In the genomic region with DNA sequence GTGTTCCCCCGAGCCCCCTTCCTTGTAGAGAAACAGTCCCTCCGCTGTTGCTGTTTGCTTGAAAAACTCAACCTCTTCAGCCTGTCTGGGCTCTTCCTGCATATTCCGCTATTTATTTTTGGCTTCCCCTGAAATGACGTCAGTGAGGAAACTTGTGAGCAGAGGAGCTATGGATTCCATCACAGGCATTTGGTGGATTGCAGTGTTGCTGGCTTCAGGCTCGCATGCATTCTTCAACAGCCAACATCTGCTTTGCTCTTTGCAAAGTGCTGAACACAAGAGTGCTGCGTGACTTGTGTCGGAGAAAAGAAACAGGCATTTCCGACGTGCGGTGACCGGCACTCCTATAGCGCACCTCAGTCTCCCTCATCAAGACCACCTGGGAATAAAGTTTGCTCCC, we compare ENCODE assay signal across 12 cellular contexts.
DNase-seq lines count a peak whose midpoint lies in the region; ATAC-seq, FAIRE-seq and TF ChIP-seq lines count a peak whose summit lies in the region.
"Had no signal": no experiment of that assay in that cellular context is flagged by ENCODE, and none has a peak within 500 bp of the region (broad histone marks: within the 10 kb centered on the region; RNA-seq: fewer than 3 reads in every experiment).

No MANE protein-coding gene starts in this region.

- no peak for TF ChIP-seq POLR2A in HepG2 (IDR thresholded peaks at IDR 0.05; ENCODE audit: insufficient read depth in 1 of 2, low read depth in 2 of 2, low read length in 2 of 2)
- TF ChIP-seq POLR2A in GM12892 (IDR thresholded peaks at IDR 0.05; ENCODE audit: low read depth, low read length): no peak

- no peak overlapping the region for H3K4ac ChIP-seq in H9 (ENCODE audit: low read depth, low read length)

- H4K5ac ChIP-seq in H9 (ENCODE audit: insufficient read length, low read depth, low read length): no peak overlapping the region

- no peak overlapping the region for H2AK5ac ChIP-seq in H9 (ENCODE audit: insufficient read length, low read length)

- no peak overlapping the region for H3K4me3 Mint-ChIP-seq in H9
- no peak overlapping the region for H3K4me3 Mint-ChIP-seq in activated CD8-positive, alpha-beta T cell treated with anti-CD3 and anti-CD28 coated beads for 36 hours
- H3K4me3 Mint-ChIP-seq: CD4-positive, alpha-beta memory T cell had no signal

- POLR2A ChIA-PET in HepG2 (lab: Yijun Ruan, JAX): no interaction called here
- POLR2A ChIA-PET in activated CD8-positive, alpha-beta T cell treated with anti-CD3 and anti-CD28 coated beads for 36 hours (lab: Charles Lee): no interaction called here

- H4K91ac ChIP-seq in H9 (ENCODE audit: insufficient read length, low read depth, low read length): no peak overlapping the region

- no peak overlapping the region for H2BK15ac ChIP-seq in H9 (ENCODE audit: low read depth, low read length)

- H3K79me2 ChIP-seq in H9 (ENCODE audit: insufficient read depth, low read length) (no peaks in the 10 kb centered on the region; the same call in 1 of the 2 replicates), HepG2 (ENCODE audit: insufficient read depth, low read length) (no peaks in the 10 kb centered on the region)

- H2BK20ac ChIP-seq in H9 (ENCODE audit: low read depth, low read length, poor library complexity, severe bottlenecking): no peak overlapping the region

- H3K27ac ChIP-seq in H9 (ENCODE audit: insufficient read length, low read depth, low read length) (no peak overlapping the region), lower lobe of right lung (peak overlapping the region; percentile 50), subcutaneous abdominal adipose tissue (ENCODE audit: low read depth, low read length) (peak overlapping the region; percentile 74), HepG2 (ENCODE audit: extremely low read length, insufficient read depth, low read length) (no peak overlapping the region)
- H3K27ac ChIP-seq: body of pancreas, prostate gland had no signal

- H2AFZ ChIP-seq in H9 (ENCODE audit: low read length): no peak overlapping the region
- no peak overlapping the region for H2AFZ ChIP-seq in HepG2 (ENCODE audit: low read length)

- TF ChIP-seq EP300 in HepG2 (IDR thresholded peaks at IDR 0.05; ENCODE audit: low read depth in 2 of 2, low read length in 2 of 2): no peak
- no peak for TF ChIP-seq EP300 in HepG2 (CRISPR knock-in tag; IDR thresholded peaks at IDR 0.05; ENCODE audit: borderline replicate concordance)

- TF ChIP-seq RAD21 in HepG2 (CRISPR knock-in tag; IDR thresholded peaks at IDR 0.05): no peak

- H4K8ac ChIP-seq in H9 (replicated peaks; ENCODE audit: insufficient read length, low read depth, low read length): no peak overlapping the region

- H3K36me3 ChIP-seq in lower lobe of right lung: peaks cover 39% of the 10 kb centered on the region
- H3K36me3 ChIP-seq in subcutaneous abdominal adipose tissue (ENCODE audit: control insufficient read depth in 5 of 5, insufficient read depth in 5 of 5, low read length in 5 of 5): peaks cover 11 to 31% (median 17%) of the 10 kb centered on the region in 5 donors
- H3K36me3 ChIP-seq in HepG2 (replicated peaks in 1 of 2; ENCODE audit: control insufficient read depth in 1 of 2, insufficient read depth in 2 of 2, low read length in 2 of 2): no peaks in the 10 kb centered on the region
- H3K36me3 ChIP-seq: prostate gland had no signal

- no peak overlapping the region for H3K9ac ChIP-seq in H9 (ENCODE audit: extremely low read depth, insufficient read length, low read length)
- H3K9ac ChIP-seq in subcutaneous abdominal adipose tissue (ENCODE audit: low read length in 5 of 5): peak overlapping the region in 2 of 5 donors; percentile 53 to 58
- H3K9ac ChIP-seq in HepG2 (ENCODE audit: insufficient read depth, low read depth, low read length): no peak overlapping the region

- no TSS peak for BruUV-seq in HepG2 (replicated peaks; lab: Mats Ljungman, UMichigan)

- H3K9me3 ChIP-seq in H9 (ENCODE audit: control insufficient read depth, low read depth, low read length): no peaks in the 10 kb centered on the region
- no peaks in the 10 kb centered on the region for H3K9me3 ChIP-seq in lower lobe of right lung
- no peaks in the 10 kb centered on the region for H3K9me3 ChIP-seq in subcutaneous abdominal adipose tissue (ENCODE audit: control insufficient read depth in 5 of 5, low read length in 5 of 5)
- no peaks in the 10 kb centered on the region for H3K9me3 ChIP-seq in HepG2 (ENCODE audit: low read length)
- H3K9me3 ChIP-seq: body of pancreas, prostate gland, upper lobe of left lung had no signal

- peaks cover 2% of the 10 kb centered on the region; the same call in 1 of the 2 replicates for H3K4me1 ChIP-seq in H9 (ENCODE audit: insufficient read depth, low read length)
- peaks cover 8% of the 10 kb centered on the region for H3K4me1 ChIP-seq in lower lobe of right lung
- H3K4me1 ChIP-seq in subcutaneous abdominal adipose tissue (ENCODE audit: control insufficient read depth in 5 of 5, insufficient read depth in 5 of 5, low read length in 5 of 5): peaks cover 3 to 55% (median 35%) of the 10 kb centered on the region in 5 donors
- no peaks in the 10 kb centered on the region for H3K4me1 ChIP-seq in HepG2 (ENCODE audit: insufficient read depth, low read length)
- H3K4me1 ChIP-seq: body of pancreas, prostate gland had no signal

- H3K23me2 ChIP-seq in H9 (ENCODE audit: insufficient read length, low read depth, low read length, poor library complexity, severe bottlenecking): no peaks in the 10 kb centered on the region

- H3K27me3 ChIP-seq in H9 (ENCODE audit: insufficient read depth, low read length) (no peaks in the 10 kb centered on the region), lower lobe of right lung (ENCODE audit: low read depth) (no peaks in the 10 kb centered on the region), subcutaneous abdominal adipose tissue (ENCODE audit: control insufficient read depth in 5 of 5, insufficient read depth in 4 of 5, low read length in 5 of 5) (no peaks in the 10 kb centered on the region), HepG2 (ENCODE audit: control insufficient read depth in 1 of 2, insufficient read depth in 2 of 2, low read length in 2 of 2) (no peaks in the 10 kb centered on the region)
- H3K27me3 ChIP-seq: body of pancreas, upper lobe of left lung had no signal

- no peaks in the 10 kb centered on the region for H3K27me3 Mint-ChIP-seq in H9 (ENCODE audit: low read depth)
- no peaks in the 10 kb centered on the region for H3K27me3 Mint-ChIP-seq in activated CD8-positive, alpha-beta T cell treated with anti-CD3 and anti-CD28 coated beads for 36 hours
- H3K27me3 Mint-ChIP-seq: CD4-positive, alpha-beta memory T cell had no signal

- no peak for DNase-seq in H9
- peak; percentile 89 for DNase-seq in choroid plexus epithelial cell (ENCODE audit: low read depth)
- no peak for DNase-seq in lower lobe of right lung
- no peak for DNase-seq in HepG2 (ENCODE audit: low spot score)
- no peak for DNase-seq in activated CD8-positive, alpha-beta T cell treated with anti-CD3 and anti-CD28 coated beads for 36 hours
- DNase-seq in NCI-H510A treated with DMSO at 0.1 percent for 48 hours (lab: John Stamatoyannopoulos, UW): no peak
- DNase-seq in GM12892 (ENCODE audit: insufficient read length): no peak
- DNase-seq: body of pancreas; CD4-positive, alpha-beta memory T cell; upper lobe of left lung had no signal

- H3K14ac ChIP-seq in H9 (ENCODE audit: insufficient read depth, low read length): no peak overlapping the region

- H2BK120ac ChIP-seq in H9 (ENCODE audit: low read depth, low read length, poor library complexity, severe bottlenecking): no peak overlapping the region

- no peak overlapping the region for H3K23ac ChIP-seq in H9 (ENCODE audit: insufficient read length, low read depth, low read length)

- intact Hi-C loops in lower lobe of right lung (cut with DNase I) (no loop called here), HepG2 (cut with micrococcal nuclease; ENCODE audit: unreplicated experiment) (no loop called here)
- intact Hi-C loops in activated CD8-positive, alpha-beta T cell treated with anti-CD3 and anti-CD28 coated beads for 36 hours (cut with micrococcal nuclease): loop anchor here (10.0 kb wide), 1 partner anchor 57 kb away; no protein-coding TSS in a partner anchor

- peak overlapping the region in 2 of 3 experiments; percentile 31 to 78; a peak in 3 of 7 replicates for H3K27ac Mint-ChIP-seq in H9
- H3K27ac Mint-ChIP-seq in activated CD8-positive, alpha-beta T cell treated with anti-CD3 and anti-CD28 coated beads for 36 hours: no peak overlapping the region

- WGBS in H9 (ENCODE audit: extremely low coverage, insufficient read length, low lambda C conversion rate): no CpG with 5 or more reads among the region's 12 CpGs
- WGBS in HepG2 (ENCODE audit: low lambda C conversion rate): 69% methylated on average over 6 of the region's 12 CpGs

- H2BK5ac ChIP-seq in H9 (ENCODE audit: insufficient read length, low read length): no peak overlapping the region

- no peak overlapping the region for H3K18ac ChIP-seq in H9 (ENCODE audit: insufficient read length, low read depth, low read length)

- H2BK12ac ChIP-seq in H9 (ENCODE audit: insufficient read length, low read depth, low read length): no peak overlapping the region

- H3K36me3 Mint-ChIP-seq in H9 (ENCODE audit: insufficient read depth in 1 of 3, low read depth in 3 of 3): peaks cover 0 to 15% (median 7%) of the 10 kb centered on the region in 3 experiments; a peak in 4 of 7 replicates
- peaks cover 9% of the 10 kb centered on the region for H3K36me3 Mint-ChIP-seq in activated CD8-positive, alpha-beta T cell treated with anti-CD3 and anti-CD28 coated beads for 36 hours (ENCODE audit: low read depth)

- CTCF ChIA-PET in HepG2 (lab: Yijun Ruan, JAX; ENCODE audit: low intra/inter-chr PET ratio, low total read pairs): no interaction called here
- CTCF ChIA-PET in activated CD8-positive, alpha-beta T cell treated with anti-CD3 and anti-CD28 coated beads for 36 hours (lab: Charles Lee): no interaction called here

- in situ Hi-C loops in HepG2 (cut with HindIII; ENCODE audit: extremely low pct_ligation_motif_present, low pct_unique_long_range_greater_than_20kb): no loop called here

- FAIRE-seq in HepG2 (lab: Jason Lieb, UNC) (no peak), GM12892 (lab: Jason Lieb, UNC) (no peak)

- H3K79me1 ChIP-seq in H9 (ENCODE audit: insufficient read depth, low read depth, low read length, poor library complexity, severe bottlenecking): no peaks in the 10 kb centered on the region

- H3K56ac ChIP-seq in H9 (ENCODE audit: insufficient read length, low read depth, low read length): no peak overlapping the region

- peaks cover 38 to 45% of the 10 kb centered on the region in 2 experiments for H3K4me1 Mint-ChIP-seq in H9
- peaks cover 3% of the 10 kb centered on the region for H3K4me1 Mint-ChIP-seq in activated CD8-positive, alpha-beta T cell treated with anti-CD3 and anti-CD28 coated beads for 36 hours (ENCODE audit: low read depth)
- H3K4me1 Mint-ChIP-seq: CD4-positive, alpha-beta memory T cell had no signal

- no peaks in the 10 kb centered on the region for H4K20me1 ChIP-seq in H9 (ENCODE audit: control insufficient read depth, insufficient read depth, insufficient read length)
- H4K20me1 ChIP-seq in HepG2 (ENCODE audit: insufficient read depth, low read length): no peaks in the 10 kb centered on the region

- H3T11ph ChIP-seq in H9 (ENCODE audit: low read length): no peak overlapping the region

- TF ChIP-seq CTCF in H9 (conservative IDR thresholded peaks at IDR 0.05): no peak
- no peak for TF ChIP-seq CTCF in choroid plexus epithelial cell (conservative IDR thresholded peaks at IDR 0.05; ENCODE audit: low read depth, low read length)
- TF ChIP-seq CTCF in lower lobe of right lung (IDR thresholded peaks at IDR 0.05): no peak
- TF ChIP-seq CTCF in HepG2 (CRISPR knock-in tag; IDR thresholded peaks at IDR 0.05): no peak
- no peak for TF ChIP-seq CTCF in activated CD8-positive, alpha-beta T cell treated with anti-CD3 and anti-CD28 coated beads for 36 hours (IDR thresholded peaks at IDR 0.05)

- H3K4me2 ChIP-seq in H9 (ENCODE audit: insufficient read depth, insufficient read length, low read length) (no peak overlapping the region), HepG2 (ENCODE audit: low read depth, low read length) (no peak overlapping the region)

- H3K4me3 ChIP-seq in choroid plexus epithelial cell (ENCODE audit: low read depth, low read length) (no peak overlapping the region), lower lobe of right lung (no peak overlapping the region), subcutaneous abdominal adipose tissue (ENCODE audit: low read depth in 1 of 5, low read length in 5 of 5) (peak overlapping the region in 3 of 5 donors; percentile 12 to 53 (median 40)), HepG2 (replicated peaks in 1 of 3; ENCODE audit: insufficient read depth in 1 of 3, low read depth in 2 of 3, low read length in 3 of 3) (no peak overlapping the region)
- H3K4me3 ChIP-seq: body of pancreas, prostate gland, upper lobe of left lung had no signal

- H3K9me3 Mint-ChIP-seq in H9: no peaks in the 10 kb centered on the region
- H3K9me3 Mint-ChIP-seq in activated CD8-positive, alpha-beta T cell treated with anti-CD3 and anti-CD28 coated beads for 36 hours: no peaks in the 10 kb centered on the region
- H3K9me3 Mint-ChIP-seq: CD4-positive, alpha-beta memory T cell had no signal

- peak; percentile 38 to 44 for ATAC-seq in lower lobe of right lung
- no peak for ATAC-seq in HepG2
- no peak for ATAC-seq in activated CD8-positive, alpha-beta T cell treated with anti-CD3 and anti-CD28 coated beads for 36 hours
- ATAC-seq: body of pancreas had no signal

Comparison
In these comparisons a context has a peak if more than half of its experiments do, and no peak if none do; other contexts are left out.
1. H3K27ac ChIP-seq: peak in lower lobe of right lung (single experiment) and subcutaneous abdominal adipose tissue (single experiment); none in H9 (single experiment) and HepG2 (single experiment).
2. H3K4me3 ChIP-seq: peak in subcutaneous abdominal adipose tissue (3 of 5); none in choroid plexus epithelial cell (single experiment), lower lobe of right lung (single experiment) and HepG2 (0 of 3).
3. ATAC-seq: peak in lower lobe of right lung (2 of 2); none in HepG2 (single experiment) and activated CD8-positive, alpha-beta T cell treated with anti-CD3 and anti-CD28 coated beads for 36 hours (single experiment).